20 cellular contexts compared by ENCODE assay signal in genomic region chr14:33285902-33286700, GRCh38.
DNase-seq lines count a peak whose midpoint lies in the region; ATAC-seq, FAIRE-seq and TF ChIP-seq lines count a peak whose summit lies in the region.
"Had no signal": no experiment of that assay in that cellular context is flagged by ENCODE, and none has a peak within 500 bp of the region (broad histone marks: within the 10 kb centered on the region; RNA-seq: fewer than 3 reads in every experiment).

No MANE protein-coding gene starts in this region.

- H3K4me3 ChIP-seq in HepG2 (replicated peaks in 1 of 3; ENCODE audit: insufficient read depth in 1 of 3, low read depth in 2 of 3, low read length in 3 of 3) = no peak overlapping the region
- H3K4me3 ChIP-seq in right lobe of liver = no peak overlapping the region
- H3K4me3 ChIP-seq in H1 (ENCODE audit: extremely low read depth in 1 of 4, insufficient read depth in 2 of 4, low read depth in 3 of 4, low read length in 4 of 4) = no peak overlapping the region
- no peak overlapping the region for H3K4me3 ChIP-seq in mesendoderm (ENCODE audit: low read length)
- H3K4me3 ChIP-seq in Karpas-422 (ENCODE audit: low read length) = no peak overlapping the region
- H3K4me3 ChIP-seq: A549 had no signal

- POLR2A ChIA-PET in HepG2 (lab: Yijun Ruan, JAX) (no interaction called here), H1 (lab: Charles Lee; ENCODE audit: partially characterized antibody) (no interaction called here)

- DNase-seq in HepG2 (ENCODE audit: low spot score) (no peak), right lobe of liver (no peak), H1 (ENCODE audit: low read depth in 1 of 2, low spot score in 2 of 2) (no peak), mesendoderm (peak; percentile 63), DMS79 (lab: John Stamatoyannopoulos, UW) (no peak), Karpas-422 (no peak)
- no peak for DNase-seq in activated CD4-positive, alpha-beta T cell treated with anti-CD3 and anti-CD28 coated beads, Interleukin-2, amount 50 U/mL, for 1 hour
- DNase-seq: AML-193; CD4-positive, alpha-beta T cell; DMS153; DMS79 treated with DMSO at 0.1 percent for 48 hours; GF-D8; HFFc6 had no signal

- no peaks in the 10 kb centered on the region; the same call in 1 of the 2 replicates for H3K23me2 ChIP-seq in H1 (ENCODE audit: low read depth, low read length)

- no peak for TF ChIP-seq RAD21 in HepG2 (CRISPR knock-in tag; IDR thresholded peaks at IDR 0.05)
- no peak for TF ChIP-seq RAD21 in H1 (IDR thresholded peaks at IDR 0.05 in 1 of 2, conservative IDR thresholded peaks at IDR 0.05 in 1 of 2; ENCODE audit: low read depth in 2 of 2, low read length in 2 of 2)

- no peaks in the 10 kb centered on the region for H3K79me1 ChIP-seq in H1 (ENCODE audit: low read depth, low read length)
- no peaks in the 10 kb centered on the region for H3K79me1 ChIP-seq in mesendoderm (ENCODE audit: low read length)

- H2BK20ac ChIP-seq in H1 (ENCODE audit: low read length) = no peak overlapping the region

- H2AK5ac ChIP-seq in H1 (ENCODE audit: low read depth, low read length) (no peak overlapping the region), mesendoderm (ENCODE audit: low read length) (no peak overlapping the region)

- H3K23ac ChIP-seq in H1 (ENCODE audit: insufficient read length) = no peak overlapping the region
- H3K23ac ChIP-seq in mesendoderm (ENCODE audit: low read length) = no peak overlapping the region

- H3K36me3 ChIP-seq in HepG2 (replicated peaks in 1 of 2; ENCODE audit: control insufficient read depth in 1 of 2, insufficient read depth in 2 of 2, low read length in 2 of 2) (no peaks in the 10 kb centered on the region), right lobe of liver (no peaks in the 10 kb centered on the region), H1 (ENCODE audit: control insufficient read depth in 2 of 4, insufficient read depth in 4 of 4, low read length in 3 of 4) (no peaks in the 10 kb centered on the region), mesendoderm (ENCODE audit: control insufficient read depth, insufficient read depth, low read length) (no peaks in the 10 kb centered on the region), Karpas-422 (ENCODE audit: insufficient read depth, low read length) (no peaks in the 10 kb centered on the region)

- H3K4ac ChIP-seq in H1 (replicated peaks; ENCODE audit: insufficient read length, low read depth, low read length) (no peak overlapping the region), mesendoderm (ENCODE audit: low read depth, low read length) (no peak overlapping the region)

- TF ChIP-seq EP300 in HepG2 (IDR thresholded peaks at IDR 0.05; ENCODE audit: low read depth in 2 of 2, low read length in 2 of 2) (no peak), HepG2 (CRISPR knock-in tag; IDR thresholded peaks at IDR 0.05; ENCODE audit: borderline replicate concordance) (no peak), H1 (IDR thresholded peaks at IDR 0.05; ENCODE audit: borderline replicate concordance in 1 of 2, low read depth in 2 of 2, low read length in 2 of 2) (no peak)

- ATAC-seq in HepG2 (peak; percentile 76), right lobe of liver (no peak), GM18520 (IDR thresholded peaks at IDR 0.05; ENCODE audit: unreplicated experiment) (no peak)
- ATAC-seq: A549, HCT116 had no signal

- TF ChIP-seq CTCF in HepG2 (CRISPR knock-in tag; IDR thresholded peaks at IDR 0.05) (no peak), right lobe of liver (IDR thresholded peaks at IDR 0.05) (no peak), H1 (IDR thresholded peaks at IDR 0.05; ENCODE audit: control extremely low read depth in 1 of 3, insufficient read depth in 1 of 3, low read depth in 1 of 3, low read length in 3 of 3) (no peak)

- H3K18ac ChIP-seq in H1 (ENCODE audit: extremely low read depth, low read length) (no peak overlapping the region), mesendoderm (ENCODE audit: low read length) (no peak overlapping the region)

- H3K14ac ChIP-seq in H1 (ENCODE audit: insufficient read length) = no peak overlapping the region

- H3K56ac ChIP-seq in H1 (replicated peaks; ENCODE audit: insufficient read length, low read depth, low read length) (no peak overlapping the region), mesendoderm (ENCODE audit: low read length) (no peak overlapping the region)

- no peaks in the 10 kb centered on the region for H4K20me1 ChIP-seq in HepG2 (ENCODE audit: insufficient read depth, low read length)
- H4K20me1 ChIP-seq in H1 (replicated peaks in 1 of 2; ENCODE audit: control insufficient read depth in 1 of 2, insufficient read depth in 2 of 2, low read length in 2 of 2) = no peaks in the 10 kb centered on the region
- no peaks in the 10 kb centered on the region for H4K20me1 ChIP-seq in Karpas-422 (ENCODE audit: insufficient read depth, low read depth, low read length)

- H3K79me2 ChIP-seq in HepG2 (ENCODE audit: insufficient read depth, low read length) (no peaks in the 10 kb centered on the region), H1 (ENCODE audit: control insufficient read depth in 1 of 2, insufficient read depth in 2 of 2, low read length in 2 of 2) (no peaks in the 10 kb centered on the region), mesendoderm (ENCODE audit: control insufficient read depth, insufficient read depth, low read length) (no peaks in the 10 kb centered on the region), Karpas-422 (ENCODE audit: low read length) (no peaks in the 10 kb centered on the region)

- no peak overlapping the region for H4K8ac ChIP-seq in H1 (ENCODE audit: extremely low read depth, insufficient read depth, low read length)
- H4K8ac ChIP-seq in mesendoderm (ENCODE audit: low read depth, low read length) = no peak overlapping the region

- intact Hi-C loops in HepG2 (cut with micrococcal nuclease; ENCODE audit: unreplicated experiment) = no loop called here
- intact Hi-C loops in right lobe of liver (cut with DNase I) = no loop called here

- in situ Hi-C loops in HepG2 (cut with HindIII; ENCODE audit: extremely low pct_ligation_motif_present, low pct_unique_long_range_greater_than_20kb) = no loop called here

- H2BK120ac ChIP-seq in H1 (replicated peaks; ENCODE audit: low read depth, low read length) = no peak overlapping the region
- no peak overlapping the region for H2BK120ac ChIP-seq in mesendoderm (ENCODE audit: low read depth, low read length)

- H3K4me2 ChIP-seq in HepG2 (ENCODE audit: low read depth, low read length) (no peak overlapping the region), H1 (ENCODE audit: insufficient read depth in 1 of 2, low read depth in 2 of 2, low read length in 2 of 2) (no peak overlapping the region), mesendoderm (ENCODE audit: low read length) (no peak overlapping the region), Karpas-422 (ENCODE audit: low read depth, low read length, poor library complexity, severe bottlenecking) (no peak overlapping the region)
- H3K4me2 ChIP-seq: A549 had no signal

- H3K27me3 ChIP-seq in HepG2 (ENCODE audit: control insufficient read depth in 1 of 2, insufficient read depth in 2 of 2, low read length in 2 of 2) (no peaks in the 10 kb centered on the region), right lobe of liver (no peaks in the 10 kb centered on the region), H1 (replicated peaks in 1 of 4; ENCODE audit: control insufficient read depth in 3 of 4, extremely low read depth in 1 of 4, insufficient read depth in 3 of 4, low read length in 3 of 4) (no peaks in the 10 kb centered on the region), mesendoderm (ENCODE audit: insufficient read depth, low read length, poor library complexity) (no peaks in the 10 kb centered on the region), Karpas-422 (ENCODE audit: low read length) (no peaks in the 10 kb centered on the region)

- H3K9me2 ChIP-seq in Karpas-422 (replicated peaks; ENCODE audit: insufficient read depth, low read length) = no peaks in the 10 kb centered on the region

- H2BK5ac ChIP-seq in H1 (ENCODE audit: low read depth, low read length) (no peak overlapping the region), mesendoderm (ENCODE audit: low read length) (no peak overlapping the region)

- H2AFZ ChIP-seq in HepG2 (ENCODE audit: low read length) (no peak overlapping the region), H1 (ENCODE audit: low read length) (peak overlapping the region; percentile 99), Karpas-422 (ENCODE audit: low read length) (no peak overlapping the region)

- no peak overlapping the region for H2BK12ac ChIP-seq in H1 (ENCODE audit: low read depth, low read length)

- H3K9me3 ChIP-seq in HepG2 (ENCODE audit: low read length) = no peaks in the 10 kb centered on the region
- no peaks in the 10 kb centered on the region for H3K9me3 ChIP-seq in right lobe of liver
- no peaks in the 10 kb centered on the region for H3K9me3 ChIP-seq in H1 (ENCODE audit: insufficient read depth in 2 of 2, low read depth in 1 of 2, low read length in 1 of 2)
- H3K9me3 ChIP-seq in Karpas-422 (ENCODE audit: low read length) = no peaks in the 10 kb centered on the region
- H3K9me3 ChIP-seq: A549 had no signal

- H3K9ac ChIP-seq in HepG2 (ENCODE audit: insufficient read depth, low read depth, low read length) (no peak overlapping the region), H1 (replicated peaks in 1 of 4; ENCODE audit: extremely low read depth in 1 of 4, low read depth in 3 of 4, low read length in 3 of 4) (no peak overlapping the region), mesendoderm (ENCODE audit: low read length) (no peak overlapping the region), Karpas-422 (ENCODE audit: low read length) (no peak overlapping the region)

- H4K5ac ChIP-seq in H1 (ENCODE audit: insufficient read length, low read depth, low read length) (no peak overlapping the region), mesendoderm (ENCODE audit: low read length) (no peak overlapping the region)

- FAIRE-seq in HepG2 (lab: Jason Lieb, UNC) = no peak
- no peak for FAIRE-seq in H1 (lab: Jason Lieb, UNC)
- FAIRE-seq: A549, H54, HTR-8/SVneo had no signal

- CTCF ChIA-PET in HepG2 (lab: Yijun Ruan, JAX; ENCODE audit: low intra/inter-chr PET ratio, low total read pairs) (no interaction called here), H1 (lab: Charles Lee; ENCODE audit: partially characterized antibody) (interaction anchor here (0.5 kb wide), 1 partner anchor 390 kb away, joined by 3 read pairs; no protein-coding TSS in a partner anchor)

- TF ChIP-seq POLR2A in HepG2 (IDR thresholded peaks at IDR 0.05; ENCODE audit: insufficient read depth in 1 of 2, low read depth in 2 of 2, low read length in 2 of 2) = no peak
- TF ChIP-seq POLR2A in right lobe of liver (IDR thresholded peaks at IDR 0.05) = no peak
- TF ChIP-seq POLR2A in H1 (IDR thresholded peaks at IDR 0.05; ENCODE audit: control extremely low read depth in 1 of 2, low read depth in 2 of 2, low read length in 2 of 2) = no peak

- 46% methylated on average over 5 of the region's 5 CpGs for WGBS in HepG2 (ENCODE audit: low lambda C conversion rate)
- WGBS in right lobe of liver (ENCODE audit: insufficient coverage, low coverage, low lambda C conversion rate, missing lambda C conversion rate) = 69% methylated on average over 5 of the region's 5 CpGs
- 90% methylated on average over 5 of the region's 5 CpGs; no CpG with 5 or more reads in 1 of the 2 experiments for WGBS in H1 (ENCODE audit: extremely low coverage in 1 of 2, insufficient coverage in 1 of 2, insufficient read length in 1 of 2, insufficient replicate concordance in 2 of 2, low coverage in 1 of 2, low lambda C conversion rate in 2 of 2, missing lambda C conversion rate in 1 of 2), 2 experiments
- WGBS in mesendoderm (ENCODE audit: extremely low coverage, insufficient coverage, low lambda C conversion rate) = no CpG with 5 or more reads among the region's 5 CpGs

- H3K4me1 ChIP-seq in HepG2 (ENCODE audit: insufficient read depth, low read length) (no peaks in the 10 kb centered on the region), right lobe of liver (no peaks in the 10 kb centered on the region), H1 (replicated peaks in 1 of 4; ENCODE audit: control insufficient read depth in 3 of 4, insufficient read depth in 4 of 4, low read length in 3 of 4) (peaks cover 0 to 8% (median 2%) of the 10 kb centered on the region in 4 experiments; a peak in 2 of 7 replicates), mesendoderm (ENCODE audit: control insufficient read depth, low read depth, low read length) (no peaks in the 10 kb centered on the region), Karpas-422 (ENCODE audit: low read length) (no peaks in the 10 kb centered on the region)
- H3K4me1 ChIP-seq: A549 had no signal

- peak overlapping the region; percentile 65; the same call in 1 of the 2 replicates for H2BK15ac ChIP-seq in H1 (ENCODE audit: low read length)
- no peak overlapping the region for H2BK15ac ChIP-seq in mesendoderm (replicated peaks; ENCODE audit: low read depth)

- BruUV-seq in HepG2 (replicated peaks; lab: Mats Ljungman, UMichigan) = no TSS peak

- H4K91ac ChIP-seq in H1 (replicated peaks; ENCODE audit: insufficient read length, low read length) = no peak overlapping the region

- H3K27ac ChIP-seq in HepG2 (ENCODE audit: extremely low read length, insufficient read depth, low read length) (no peak overlapping the region), right lobe of liver (no peak overlapping the region), H1 (ENCODE audit: low read depth, low read length) (no peak overlapping the region), mesendoderm (ENCODE audit: low read depth, low read length) (no peak overlapping the region), Karpas-422 (ENCODE audit: low read length) (no peak overlapping the region)
- H3K27ac ChIP-seq: 22Rv1, A549, C4-2B had no signal
